Comparison of ENCODE assay signal across 15 cellular contexts in genomic region chr5:14667770-14668169, GRCh38. TPM values are rescaled to one million over a fixed set of nuclear protein-coding genes. Genes with fewer than 3 reads are reported as not detected.
DNase-seq lines count a peak whose midpoint lies in the region; ATAC-seq and TF ChIP-seq lines count a peak whose summit lies in the region.
"Had no signal": no experiment of that assay in that cellular context is flagged by ENCODE, and none has a peak within 500 bp of the region (broad histone marks: within the 10 kb centered on the region; RNA-seq: fewer than 3 reads in every experiment).

No MANE protein-coding gene starts in this region.

- H3K27ac Mint-ChIP-seq in activated naive CD4-positive, alpha-beta T cell treated with anti-CD3 and anti-CD28 coated beads, Interleukin-2, amount 50 U/mL, for 24 hours, result peak overlapping the region; percentile 80
- H3K27ac Mint-ChIP-seq in effector memory CD8-positive, alpha-beta T cell, result peak overlapping the region; percentile 94 to 97

- WGBS in thymus, result 90% methylated on average over 1 of the region's 1 CpG

- H3K9me3 Mint-ChIP-seq in activated naive CD4-positive, alpha-beta T cell treated with anti-CD3 and anti-CD28 coated beads, Interleukin-2, amount 50 U/mL, for 24 hours, result no peaks in the 10 kb centered on the region
- H3K9me3 Mint-ChIP-seq in effector memory CD8-positive, alpha-beta T cell, result no peaks in the 10 kb centered on the region

- H3K36me3 ChIP-seq in OCI-LY7 (ENCODE audit: insufficient read depth, low read length) (peaks cover 37% of the 10 kb centered on the region), thymus (ENCODE audit: control insufficient read depth, insufficient read depth) (no peaks in the 10 kb centered on the region)
- H3K36me3 ChIP-seq: esophagus muscularis mucosa, ovary had no signal

- H3K4me3 ChIP-seq in OCI-LY7 (ENCODE audit: low read depth, low read length, poor library complexity, severe bottlenecking) (peak overlapping the region; percentile 34), thymus (ENCODE audit: low read length) (no peak overlapping the region)
- H3K4me3 ChIP-seq: esophagus muscularis mucosa, ovary had no signal

- no peak for TF ChIP-seq CTCF in OCI-LY7 (conservative IDR thresholded peaks at IDR 0.05; ENCODE audit: low read length)

- CTCF ChIA-PET in OCI-LY7 (lab: Charles Lee; ENCODE audit: unreplicated experiment), result no interaction called here

- H3K4me2 ChIP-seq in OCI-LY7 (ENCODE audit: low read length), result peak overlapping the region; percentile 97

- peaks cover 82% of the 10 kb centered on the region for H3K4me1 Mint-ChIP-seq in activated naive CD4-positive, alpha-beta T cell treated with anti-CD3 and anti-CD28 coated beads, Interleukin-2, amount 50 U/mL, for 24 hours
- peaks cover 61 to 79% of the 10 kb centered on the region in 2 donors for H3K4me1 Mint-ChIP-seq in effector memory CD8-positive, alpha-beta T cell (ENCODE audit: low read depth in 2 of 2)

- H3K9me2 ChIP-seq in OCI-LY7 (ENCODE audit: insufficient read depth, low read length), result no peaks in the 10 kb centered on the region

- H3K9me3 ChIP-seq in OCI-LY7 (ENCODE audit: low read length), result no peaks in the 10 kb centered on the region
- H3K9me3 ChIP-seq in thymus (ENCODE audit: control insufficient read depth), result no peaks in the 10 kb centered on the region
- H3K9me3 ChIP-seq: esophagus muscularis mucosa, ovary had no signal

- H3K36me3 Mint-ChIP-seq in activated naive CD4-positive, alpha-beta T cell treated with anti-CD3 and anti-CD28 coated beads, Interleukin-2, amount 50 U/mL, for 24 hours, result peaks cover 2% of the 10 kb centered on the region
- H3K36me3 Mint-ChIP-seq in effector memory CD8-positive, alpha-beta T cell (ENCODE audit: insufficient read depth), result peaks cover 26% of the 10 kb centered on the region

- H3K27me3 Mint-ChIP-seq in activated naive CD4-positive, alpha-beta T cell treated with anti-CD3 and anti-CD28 coated beads, Interleukin-2, amount 50 U/mL, for 24 hours, result no peaks in the 10 kb centered on the region
- no peaks in the 10 kb centered on the region for H3K27me3 Mint-ChIP-seq in effector memory CD8-positive, alpha-beta T cell

- no peaks in the 10 kb centered on the region for H3K27me3 ChIP-seq in thymus (ENCODE audit: control insufficient read depth, insufficient read depth)
- H3K27me3 ChIP-seq: esophagus muscularis mucosa, ovary had no signal

- H3K27ac ChIP-seq in OCI-LY7 (ENCODE audit: low read depth, low read length, poor library complexity, severe bottlenecking), result no peak overlapping the region
- H3K27ac ChIP-seq in thymus (ENCODE audit: low read depth), result peak overlapping the region; percentile 31
- H3K27ac ChIP-seq: esophagus muscularis mucosa, ovary had no signal

- no peak for ATAC-seq in effector memory CD8-positive, alpha-beta T cell (replicated peaks)
- no peak for ATAC-seq in esophagus mucosa

- no peak overlapping the region for H2AFZ ChIP-seq in OCI-LY7 (ENCODE audit: low read length)

- intact Hi-C loops in OCI-LY7 (cut with micrococcal nuclease; ENCODE audit: unreplicated experiment), result loop anchor here (5.0 to 10.0 kb wide), 3 partner anchors 445 to 1797 kb away; partner anchors contain the start of gene ZNF622

- H3K4me1 ChIP-seq in OCI-LY7 (ENCODE audit: insufficient read depth, low read length, poor library complexity, severe bottlenecking) (peaks cover 86% of the 10 kb centered on the region), thymus (ENCODE audit: control insufficient read depth, insufficient read depth, low read length) (peaks cover 17% of the 10 kb centered on the region)

- peak overlapping the region; percentile 62 for H3K4me3 Mint-ChIP-seq in activated naive CD4-positive, alpha-beta T cell treated with anti-CD3 and anti-CD28 coated beads, Interleukin-2, amount 50 U/mL, for 24 hours
- H3K4me3 Mint-ChIP-seq in effector memory CD8-positive, alpha-beta T cell, result peak overlapping the region; percentile 87 to 96

- DNase-seq in activated naive CD4-positive, alpha-beta T cell (lab: John Stamatoyannopoulos, UW), result no peak
- DNase-seq in OCI-LY7 (ENCODE audit: low spot score), result no peak
- no peak for DNase-seq in effector memory CD8-positive, alpha-beta T cell
- no peak for DNase-seq in NCI-H1048 (lab: John Stamatoyannopoulos, UW)
- no peak for DNase-seq in hepatic stellate cell (ENCODE audit: low spot score)
- DNase-seq: AML-193, caudate nucleus, hypothalamus, NCI-H1436, NCI-H526, ovary had no signal

- peaks cover 47% of the 10 kb centered on the region for H4K20me1 ChIP-seq in OCI-LY7 (ENCODE audit: insufficient read depth, low read length)

- BruUV-seq in OCI-LY7 (replicated peaks; lab: Mats Ljungman, UMichigan), result no TSS peak

- H3K79me2 ChIP-seq in OCI-LY7 (ENCODE audit: insufficient read depth, low read depth, low read length), result peaks cover 91% of the 10 kb centered on the region

- POLR2A ChIA-PET in OCI-LY7 (lab: Charles Lee), result interaction anchor here (0.6 to 2.6 kb wide), 7 partner anchors 8 to 200 kb away, joined by 3 to 9 read pairs (median 5); no protein-coding TSS in a partner anchor

RNA-seq across cellular contexts. Expression of gene OTULIN, which starts 3.3 kb away (rescaled TPM):
- 19.2 and 28.7 TPM in 2 replicates for total RNA-seq in OCI-LY7 (2014; rRNA removed; shearing (Covaris generic))
- total RNA-seq in OCI-LY7 (2022) (45.6 and 46.3 TPM in 2 replicates), esophagus mucosa (26.1 TPM)
- 9.1 TPM for polyA plus RNA-seq in thymus
